23 cellular contexts compared by ENCODE assay signal in the genomic region with DNA sequence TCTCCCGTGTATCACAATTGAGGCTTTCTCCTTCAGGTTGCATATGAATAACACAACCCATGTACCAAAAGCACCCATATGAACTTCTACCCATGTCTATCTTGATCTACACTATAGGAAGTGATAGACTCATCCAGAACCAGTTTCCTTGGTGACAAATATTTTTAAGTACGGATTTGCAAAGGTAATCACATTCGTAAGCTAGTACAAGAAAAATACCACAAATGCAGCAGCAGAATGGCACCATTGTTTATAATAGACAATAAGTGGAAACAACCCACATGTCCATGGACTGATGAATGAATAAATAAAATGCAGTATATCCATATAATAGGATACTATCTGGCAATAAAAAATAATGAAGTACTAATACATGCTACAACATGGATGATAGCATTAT.
"Had no signal": no experiment of that assay in that cellular context is flagged by ENCODE, and none has a peak within 500 bp of the region (broad histone marks: within the 10 kb centered on the region; RNA-seq: fewer than 3 reads in every experiment).

No MANE protein-coding gene starts in this region.

- ATAC-seq: activated T-cell treated with anti-CD3 and anti-CD28 coated beads, Interleukin-2, amount 50 U/mL, for 72 hours; left lobe of liver; naive thymus-derived CD4-positive, alpha-beta T cell; stimulated activated naive B cell treated with anti-CD40 and anti-IgM and Interleukin-4, amounts not matched to agents 10 μg/mL and 1 μg/mL and 100 μg/mL, for 72 hours had no signal

- H3K36me3 Mint-ChIP-seq: activated naive CD8-positive, alpha-beta T cell treated with anti-CD3 and anti-CD28 coated beads, Interleukin-2, amount 10 ng/mL, durations not matched to agents 7 days and 5 days; naive thymus-derived CD4-positive, alpha-beta T cell; neural progenitor cell; stimulated activated naive B cell treated with anti-CD40 and anti-IgM and Interleukin-4, amounts not matched to agents 10 μg/mL and 1 μg/mL and 100 μg/mL, for 72 hours; type B pancreatic cell had no signal

- H3K27me3 ChIP-seq: neural progenitor cell, sigmoid colon, vagina had no signal

- H3K27ac Mint-ChIP-seq: activated CD4-positive, alpha-beta memory T cell treated with anti-CD3 and anti-CD28 coated beads, Interleukin-2, amount 10 ng/mL, durations not matched to agents 7 days and 5 days; activated naive CD4-positive, alpha-beta T cell treated with anti-CD3 and anti-CD28 coated beads for 36 hours; activated naive CD8-positive, alpha-beta T cell treated with anti-CD3 and anti-CD28 coated beads, Interleukin-2, amount 10 ng/mL, durations not matched to agents 7 days and 5 days; activated T-cell treated with anti-CD3 and anti-CD28 coated beads, Interleukin-2, amount 50 U/mL, for 72 hours; naive thymus-derived CD4-positive, alpha-beta T cell; neural progenitor cell; progenitor cell of endocrine pancreas; stimulated activated naive B cell treated with anti-CD40 and anti-IgM and Interleukin-4, amounts not matched to agents 10 μg/mL and 1 μg/mL and 100 μg/mL, for 72 hours; type B pancreatic cell had no signal

- H2AFZ ChIP-seq: neural progenitor cell had no signal

- H3K9me3 Mint-ChIP-seq: activated CD4-positive, alpha-beta memory T cell treated with anti-CD3 and anti-CD28 coated beads, Interleukin-2, amount 10 ng/mL, durations not matched to agents 7 days and 5 days; activated naive CD4-positive, alpha-beta T cell treated with anti-CD3 and anti-CD28 coated beads for 36 hours; activated naive CD8-positive, alpha-beta T cell treated with anti-CD3 and anti-CD28 coated beads, Interleukin-2, amount 10 ng/mL, durations not matched to agents 7 days and 5 days; activated T-cell treated with anti-CD3 and anti-CD28 coated beads, Interleukin-2, amount 50 U/mL, for 72 hours; neural progenitor cell; stimulated activated naive B cell treated with anti-CD40 and anti-IgM and Interleukin-4, amounts not matched to agents 10 μg/mL and 1 μg/mL and 100 μg/mL, for 72 hours; type B pancreatic cell had no signal

- H3K4me2 ChIP-seq: neural progenitor cell had no signal

- H3K9me3 ChIP-seq: sigmoid colon, thoracic aorta, vagina had no signal

- DNase-seq: activated CD4-positive, alpha-beta memory T cell treated with anti-CD3 and anti-CD28 coated beads, Interleukin-2, amount 10 ng/mL, durations not matched to agents 7 days and 5 days; activated CD4-positive, alpha-beta T cell treated with anti-CD3 and anti-CD28 coated beads for 48 hours; activated CD4-positive, CD25-positive, alpha-beta regulatory T cell; activated effector memory CD4-positive, alpha-beta T cell treated with Interleukin-2 at 50 U/mL for 16 hours; activated naive CD4-positive, alpha-beta T cell treated with anti-CD3 and anti-CD28 coated beads for 36 hours; activated naive CD8-positive, alpha-beta T cell treated with anti-CD3 and anti-CD28 coated beads, Interleukin-2, amount 10 ng/mL, durations not matched to agents 7 days and 5 days; activated T-cell treated with anti-CD3 and anti-CD28 coated beads, Interleukin-2, amount 50 U/mL, for 72 hours; amniotic stem cell; cortex of kidney; naive thymus-derived CD4-positive, alpha-beta T cell; retina; sigmoid colon; stimulated activated CD4-positive, alpha-beta T cell treated with anti-CD3 and anti-CD28 coated beads, Interleukin-2, amount 100 ng/mL, for 48 hours; stimulated activated CD8-positive, alpha-beta memory T cell treated with anti-CD3 and anti-CD28 coated beads, Interleukin-4, amount 100 ng/mL, for 48 hours; stimulated activated naive B cell treated with anti-CD40 and anti-IgM and Interleukin-4, amounts not matched to agents 10 μg/mL and 1 μg/mL and 100 μg/mL, for 72 hours; T1000 had no signal

- H3K36me3 ChIP-seq: neural progenitor cell, sigmoid colon, thoracic aorta, vagina had no signal

- H3K4me3 Mint-ChIP-seq: activated CD4-positive, alpha-beta memory T cell treated with anti-CD3 and anti-CD28 coated beads, Interleukin-2, amount 10 ng/mL, durations not matched to agents 7 days and 5 days; activated naive CD4-positive, alpha-beta T cell treated with anti-CD3 and anti-CD28 coated beads for 36 hours; activated naive CD8-positive, alpha-beta T cell treated with anti-CD3 and anti-CD28 coated beads, Interleukin-2, amount 10 ng/mL, durations not matched to agents 7 days and 5 days; naive thymus-derived CD4-positive, alpha-beta T cell; neural progenitor cell; stimulated activated naive B cell treated with anti-CD40 and anti-IgM and Interleukin-4, amounts not matched to agents 10 μg/mL and 1 μg/mL and 100 μg/mL, for 72 hours had no signal

- H3K9ac ChIP-seq: neural progenitor cell had no signal

- H3K4me3 ChIP-seq: lung, neural progenitor cell, sigmoid colon, thoracic aorta, vagina had no signal

- H3K27ac ChIP-seq: neural progenitor cell, sigmoid colon, thoracic aorta, vagina had no signal
